ENCODE assay signal across 6 cellular contexts in genomic region chr10:46616227-46616626, GRCh38. TPM values are rescaled to one million over a fixed set of nuclear protein-coding genes. Genes with fewer than 3 reads are reported as not detected.
"Had no signal": no experiment of that assay in that cellular context is flagged by ENCODE, and none has a peak within 500 bp of the region (broad histone marks: within the 10 kb centered on the region; RNA-seq: fewer than 3 reads in every experiment).

No MANE protein-coding gene starts in this region.

RNA-seq across cellular contexts. Expression of gene SYT15, which starts 37.3 kb away (rescaled TPM):
- total RNA-seq: HT-29 had no signal

RNA-seq across cellular contexts. Expression of gene GPRIN2, which starts 59.8 kb away (rescaled TPM):
- total RNA-seq: HepG2, HT1080, K562 had no signal
- polyA plus RNA-seq: HepG2, IgD-negative memory B cell, IMR-90, K562 had no signal
